In the genomic region with DNA sequence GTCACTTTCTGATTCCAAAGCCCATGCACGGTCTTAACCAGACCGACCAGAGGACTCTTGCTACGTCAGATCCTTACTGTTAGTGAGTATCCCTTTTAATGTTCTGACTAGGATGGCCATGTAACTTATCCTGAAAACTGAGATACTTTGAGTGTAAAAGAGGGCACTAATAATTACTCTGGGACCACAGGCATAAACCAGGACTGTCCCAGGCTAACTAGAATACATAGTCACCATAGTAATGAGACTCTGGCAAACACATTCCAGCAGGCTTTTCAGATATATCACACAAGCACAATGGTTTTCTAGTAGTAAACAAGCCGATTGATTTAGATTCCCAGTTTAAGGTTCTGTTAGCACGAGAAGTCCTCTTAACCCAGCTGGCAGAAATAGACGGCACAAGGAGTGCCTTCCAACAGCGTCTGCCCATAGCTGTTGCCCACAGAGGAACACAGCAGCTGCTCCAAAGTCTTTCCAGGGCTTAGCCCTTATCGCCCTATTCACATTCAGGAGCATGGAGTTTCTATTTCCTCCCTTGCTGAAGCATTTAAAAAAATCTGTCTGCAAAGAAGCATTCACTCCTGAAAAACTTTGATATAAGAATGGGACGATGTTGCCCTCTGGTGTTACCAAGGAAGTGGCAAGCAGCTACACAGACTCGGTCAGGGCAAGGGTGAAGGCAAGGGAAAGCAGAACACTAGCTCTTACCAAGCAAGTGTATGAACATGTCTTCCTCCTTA, we compare ENCODE assay signal across 9 cellular contexts.
DNase-seq lines count a peak whose midpoint lies in the region.
"Had no signal": no experiment of that assay in that cellular context is flagged by ENCODE, and none has a peak within 500 bp of the region (broad histone marks: within the 10 kb centered on the region; RNA-seq: fewer than 3 reads in every experiment).

No MANE protein-coding gene starts in this region.

- POLR2A ChIA-PET in activated CD4-positive, alpha-beta memory T cell treated with anti-CD3 and anti-CD28 coated beads, Interleukin-2, amount 10 ng/mL, durations not matched to agents 7 days and 5 days (lab: Charles Lee) = interaction anchor here (0.9 kb wide), 2 partner anchors 120 to 122 kb away, joined by 3 read pairs; no protein-coding TSS in a partner anchor

- H3K27ac Mint-ChIP-seq in activated naive CD4-positive, alpha-beta T cell treated with anti-CD3 and anti-CD28 coated beads for 36 hours = no peak overlapping the region
- H3K27ac Mint-ChIP-seq in activated CD4-positive, alpha-beta memory T cell treated with anti-CD3 and anti-CD28 coated beads, Interleukin-2, amount 10 ng/mL, durations not matched to agents 7 days and 5 days = no peak overlapping the region
- H3K27ac Mint-ChIP-seq: stimulated activated naive CD8-positive, alpha-beta T cell treated with anti-CD3 and anti-CD28 coated beads, Interleukin-15, Interleukin-2, amounts not matched to agents 100 ng/mL and 50 ng/mL, for 24 hours had no signal

- no peaks in the 10 kb centered on the region for H3K9me3 ChIP-seq in duodenal mucosa (ENCODE audit: control insufficient read depth in 1 of 2, low read length in 2 of 2)
- no peaks in the 10 kb centered on the region for H3K9me3 ChIP-seq in mesodermal cell (ENCODE audit: control insufficient read depth, low read length)

- H3K27me3 Mint-ChIP-seq in activated naive CD4-positive, alpha-beta T cell treated with anti-CD3 and anti-CD28 coated beads for 36 hours (ENCODE audit: low read depth) = peaks cover 2% of the 10 kb centered on the region
- H3K27me3 Mint-ChIP-seq in activated CD4-positive, alpha-beta memory T cell treated with anti-CD3 and anti-CD28 coated beads, Interleukin-2, amount 10 ng/mL, durations not matched to agents 7 days and 5 days = peaks cover 19% of the 10 kb centered on the region
- H3K27me3 Mint-ChIP-seq: stimulated activated naive CD8-positive, alpha-beta T cell treated with anti-CD3 and anti-CD28 coated beads, Interleukin-15, Interleukin-2, amounts not matched to agents 100 ng/mL and 50 ng/mL, for 24 hours had no signal

- H3K4me3 ChIP-seq in duodenal mucosa (ENCODE audit: low read depth in 1 of 2, low read length in 2 of 2) (peak overlapping the region; percentile 23 to 40), mesodermal cell (ENCODE audit: extremely low read depth, insufficient read depth, low read length, poor library complexity, severe bottlenecking) (no peak overlapping the region)

- H3K27me3 ChIP-seq in duodenal mucosa (ENCODE audit: control insufficient read depth in 1 of 2, insufficient read depth in 2 of 2, low read length in 2 of 2) = no peaks in the 10 kb centered on the region

- H3K4me1 ChIP-seq in duodenal mucosa (ENCODE audit: control insufficient read depth in 1 of 2, insufficient read depth in 2 of 2, low read length in 2 of 2) = no peaks in the 10 kb centered on the region
- H3K4me1 ChIP-seq in mesodermal cell (ENCODE audit: control insufficient read depth, insufficient read depth, low read length, poor library complexity, severe bottlenecking) = peaks cover 35% of the 10 kb centered on the region

- CTCF ChIA-PET in activated naive CD4-positive, alpha-beta T cell treated with anti-CD3 and anti-CD28 coated beads for 36 hours (lab: Charles Lee) = interaction anchor here (1.0 kb wide), 1 partner anchor 10 kb away, joined by 3 read pairs; no protein-coding TSS in a partner anchor
- CTCF ChIA-PET in activated CD4-positive, alpha-beta memory T cell treated with anti-CD3 and anti-CD28 coated beads, Interleukin-2, amount 10 ng/mL, durations not matched to agents 7 days and 5 days (lab: Charles Lee) = interaction anchor here (0.9 to 1.0 kb wide), 2 partner anchors 14 to 102 kb away, joined by 3 read pairs; no protein-coding TSS in a partner anchor

- no peaks in the 10 kb centered on the region for H3K9me3 Mint-ChIP-seq in activated naive CD4-positive, alpha-beta T cell treated with anti-CD3 and anti-CD28 coated beads for 36 hours
- H3K9me3 Mint-ChIP-seq in activated CD4-positive, alpha-beta memory T cell treated with anti-CD3 and anti-CD28 coated beads, Interleukin-2, amount 10 ng/mL, durations not matched to agents 7 days and 5 days = no peaks in the 10 kb centered on the region
- H3K9me3 Mint-ChIP-seq: stimulated activated naive CD8-positive, alpha-beta T cell treated with anti-CD3 and anti-CD28 coated beads, Interleukin-15, Interleukin-2, amounts not matched to agents 100 ng/mL and 50 ng/mL, for 24 hours had no signal

- peak; percentile 27 for DNase-seq in activated naive CD4-positive, alpha-beta T cell treated with anti-CD3 and anti-CD28 coated beads for 36 hours
- no peak for DNase-seq in activated naive CD4-positive, alpha-beta T cell (lab: John Stamatoyannopoulos, UW)
- DNase-seq in NCI-H69 (lab: John Stamatoyannopoulos, UW) = peak; percentile 28
- DNase-seq in T-helper 9 cell = no peak
- DNase-seq in activated CD4-positive, alpha-beta memory T cell treated with anti-CD3 and anti-CD28 coated beads, Interleukin-2, amount 10 ng/mL, durations not matched to agents 7 days and 5 days = no peak
- no peak for DNase-seq in activated naive CD4-positive, alpha-beta T cell treated with Interleukin-2 at 50 U/mL for 16 hours

- H3K4me1 Mint-ChIP-seq in activated naive CD4-positive, alpha-beta T cell treated with anti-CD3 and anti-CD28 coated beads for 36 hours (ENCODE audit: low read depth) = no peaks in the 10 kb centered on the region
- H3K4me1 Mint-ChIP-seq in activated CD4-positive, alpha-beta memory T cell treated with anti-CD3 and anti-CD28 coated beads, Interleukin-2, amount 10 ng/mL, durations not matched to agents 7 days and 5 days = no peaks in the 10 kb centered on the region

- 66 to 71% methylated on average over 7 to 10 of the region's 10 CpGs for WGBS in mesodermal cell (ENCODE audit: insufficient coverage in 2 of 2), 2 experiments

- no peak overlapping the region for H3K9ac ChIP-seq in duodenal mucosa (ENCODE audit: low read depth in 1 of 2, low read length in 2 of 2)

- intact Hi-C loops in activated naive CD4-positive, alpha-beta T cell treated with anti-CD3 and anti-CD28 coated beads for 36 hours (cut with micrococcal nuclease) = loop anchor here (1.0 to 10.0 kb wide), 4 partner anchors 79 to 311 kb away; no protein-coding TSS in a partner anchor

- no peak overlapping the region for H3K4me3 Mint-ChIP-seq in activated naive CD4-positive, alpha-beta T cell treated with anti-CD3 and anti-CD28 coated beads for 36 hours
- no peak overlapping the region for H3K4me3 Mint-ChIP-seq in activated CD4-positive, alpha-beta memory T cell treated with anti-CD3 and anti-CD28 coated beads, Interleukin-2, amount 10 ng/mL, durations not matched to agents 7 days and 5 days
- H3K4me3 Mint-ChIP-seq: stimulated activated naive CD8-positive, alpha-beta T cell treated with anti-CD3 and anti-CD28 coated beads, Interleukin-15, Interleukin-2, amounts not matched to agents 100 ng/mL and 50 ng/mL, for 24 hours had no signal

- H3K36me3 Mint-ChIP-seq in activated naive CD4-positive, alpha-beta T cell treated with anti-CD3 and anti-CD28 coated beads for 36 hours (ENCODE audit: low read depth) = no peaks in the 10 kb centered on the region
- H3K36me3 Mint-ChIP-seq in activated CD4-positive, alpha-beta memory T cell treated with anti-CD3 and anti-CD28 coated beads, Interleukin-2, amount 10 ng/mL, durations not matched to agents 7 days and 5 days (ENCODE audit: low read depth) = no peaks in the 10 kb centered on the region

- H3K27ac ChIP-seq in duodenal mucosa (ENCODE audit: low read depth, low read length) = no peak overlapping the region
- H3K27ac ChIP-seq in mesodermal cell (ENCODE audit: low read depth, low read length, severe bottlenecking) = peak overlapping the region; percentile 20

- no peaks in the 10 kb centered on the region for H3K36me3 ChIP-seq in duodenal mucosa (ENCODE audit: control insufficient read depth in 1 of 2, insufficient read depth in 2 of 2, low read length in 2 of 2)
- H3K36me3 ChIP-seq in mesodermal cell (ENCODE audit: control insufficient read depth, insufficient read depth, low read length) = no peaks in the 10 kb centered on the region

Comparison
In these comparisons a context has a peak if more than half of its experiments do, and no peak if none do; other contexts are left out.
1. DNase-seq: peak in activated naive CD4-positive, alpha-beta T cell treated with anti-CD3 and anti-CD28 coated beads for 36 hours (single experiment) and NCI-H69 (single experiment); none in activated naive CD4-positive, alpha-beta T cell (0 of 4), T-helper 9 cell (single experiment), activated CD4-positive, alpha-beta memory T cell treated with anti-CD3 and anti-CD28 coated beads, Interleukin-2, amount 10 ng/mL, durations not matched to agents 7 days and 5 days (single experiment) and activated naive CD4-positive, alpha-beta T cell treated with Interleukin-2 at 50 U/mL for 16 hours (single experiment).